In genomic region chr17:68592004-68592403, GRCh38 we compare ENCODE assay signal across 16 cellular contexts. TPM values are rescaled to one million over a fixed set of nuclear protein-coding genes. Genes with fewer than 3 reads are reported as not detected.
DNase-seq lines count a peak whose midpoint lies in the region; FAIRE-seq and TF ChIP-seq lines count a peak whose summit lies in the region.
"Had no signal": no experiment of that assay in that cellular context is flagged by ENCODE, and none has a peak within 500 bp of the region (broad histone marks: within the 10 kb centered on the region; RNA-seq: fewer than 3 reads in every experiment).

No MANE protein-coding gene starts in this region.

- no peaks in the 10 kb centered on the region for H4K20me1 ChIP-seq in H1 (replicated peaks in 1 of 2; ENCODE audit: control insufficient read depth in 1 of 2, insufficient read depth in 2 of 2, low read length in 2 of 2)

- H3K9ac ChIP-seq in H1 (replicated peaks in 1 of 4; ENCODE audit: extremely low read depth in 1 of 4, low read depth in 3 of 4, low read length in 3 of 4) (no peak overlapping the region; a peak in 1 of 7 replicates), mesenchymal stem cell (ENCODE audit: low read length) (peak overlapping the region; percentile 73)

- no peak overlapping the region for H3K56ac ChIP-seq in H1 (replicated peaks; ENCODE audit: insufficient read length, low read depth, low read length)

- H3K9me3 ChIP-seq in left ventricle myocardium inferior (replicated peaks) (peaks cover 6% of the 10 kb centered on the region), right atrium auricular region (no peaks in the 10 kb centered on the region), H1 (ENCODE audit: insufficient read depth in 2 of 2, low read depth in 1 of 2, low read length in 1 of 2) (peaks cover 0 to 6% of the 10 kb centered on the region in 2 experiments; a peak in 1 of 4 replicates), mesenchymal stem cell (ENCODE audit: control insufficient read depth, low read length) (peaks cover 15% of the 10 kb centered on the region), vagina (no peaks in the 10 kb centered on the region), esophagus squamous epithelium (no peaks in the 10 kb centered on the region)

- H4K91ac ChIP-seq in H1 (replicated peaks; ENCODE audit: insufficient read length, low read length) (no peak overlapping the region), mesenchymal stem cell (ENCODE audit: low read length) (no peak overlapping the region)

- no peak for TF ChIP-seq EP300 in H1 (IDR thresholded peaks at IDR 0.05; ENCODE audit: borderline replicate concordance in 1 of 2, low read depth in 2 of 2, low read length in 2 of 2)

- H2BK120ac ChIP-seq in H1 (replicated peaks; ENCODE audit: low read depth, low read length) (no peak overlapping the region), mesenchymal stem cell (ENCODE audit: low read depth, low read length) (no peak overlapping the region)

- H2BK12ac ChIP-seq in H1 (ENCODE audit: low read depth, low read length) (no peak overlapping the region), mesenchymal stem cell (ENCODE audit: low read length in 2 of 2) (no peak overlapping the region)

- H2BK5ac ChIP-seq in H1 (ENCODE audit: low read depth, low read length) = no peak overlapping the region
- H2BK5ac ChIP-seq in mesenchymal stem cell (ENCODE audit: low read depth, low read length, poor library complexity, severe bottlenecking) = no peak overlapping the region

- H3K79me1 ChIP-seq in H1 (ENCODE audit: low read depth, low read length) = no peaks in the 10 kb centered on the region
- H3K79me1 ChIP-seq in mesenchymal stem cell (replicated peaks; ENCODE audit: low read length, poor library complexity, severe bottlenecking) = no peaks in the 10 kb centered on the region

- no peak for TF ChIP-seq POLR2A in H1 (IDR thresholded peaks at IDR 0.05; ENCODE audit: control extremely low read depth in 1 of 2, low read depth in 2 of 2, low read length in 2 of 2)
- TF ChIP-seq POLR2A in vagina (IDR thresholded peaks at IDR 0.05) = no peak
- no peak for TF ChIP-seq POLR2A in esophagus squamous epithelium (IDR thresholded peaks at IDR 0.05)

- in situ Hi-C loops in ACHN (cut with HindIII; ENCODE audit: low pct_ligation_motif_present, low pct_unique_long_range_greater_than_20kb, low sequenced_read_pairs) = no loop called here

- H2AFZ ChIP-seq in H1 (ENCODE audit: low read length) = no peak overlapping the region
- H2AFZ ChIP-seq in mesenchymal stem cell (ENCODE audit: low read depth, low read length) = no peak overlapping the region

- H3K4me3 ChIP-seq in left ventricle myocardium inferior (no peak overlapping the region), right atrium auricular region (no peak overlapping the region), H1 (ENCODE audit: extremely low read depth in 1 of 4, insufficient read depth in 2 of 4, low read depth in 3 of 4, low read length in 4 of 4) (peak overlapping the region in 1 of 4 experiments; percentile 39; a peak in 2 of 8 replicates), mesenchymal stem cell (ENCODE audit: insufficient read depth in 1 of 2, low read depth in 1 of 2, low read length in 2 of 2) (peak overlapping the region in 1 of 2 experiments; percentile 54), vagina (no peak overlapping the region), esophagus squamous epithelium (no peak overlapping the region)
- H3K4me3 ChIP-seq: GM12878 had no signal

- H3K4me1 ChIP-seq in left ventricle myocardium inferior (peaks cover 35% of the 10 kb centered on the region), right atrium auricular region (peaks cover 0 to 14% of the 10 kb centered on the region in 2 donors), H1 (replicated peaks in 1 of 4; ENCODE audit: control insufficient read depth in 3 of 4, insufficient read depth in 4 of 4, low read length in 3 of 4) (peaks cover 0 to 5% (median 1%) of the 10 kb centered on the region in 4 experiments; a peak in 3 of 7 replicates), mesenchymal stem cell (ENCODE audit: control insufficient read depth, insufficient read depth, low read depth, low read length) (no peaks in the 10 kb centered on the region), vagina (peaks cover 65% of the 10 kb centered on the region), esophagus squamous epithelium (peaks cover 13 to 32% (median 26%) of the 10 kb centered on the region in 3 donors)

- H3K14ac ChIP-seq in H1 (ENCODE audit: insufficient read length) (no peak overlapping the region), mesenchymal stem cell (ENCODE audit: low read length in 2 of 2) (no peak overlapping the region)

- H4K5ac ChIP-seq in H1 (ENCODE audit: insufficient read length, low read depth, low read length) = no peak overlapping the region

- no peak overlapping the region for H2BK15ac ChIP-seq in H1 (ENCODE audit: low read length)
- H2BK15ac ChIP-seq in mesenchymal stem cell (ENCODE audit: low read depth, poor library complexity, severe bottlenecking) = no peak overlapping the region

- no peak for FAIRE-seq in H1 (lab: Jason Lieb, UNC)
- FAIRE-seq: GM12878, HTR-8/SVneo had no signal

- H4K8ac ChIP-seq in H1 (ENCODE audit: extremely low read depth, insufficient read depth, low read length) = no peak overlapping the region
- no peak overlapping the region for H4K8ac ChIP-seq in mesenchymal stem cell (ENCODE audit: low read length)

- H3K4me2 ChIP-seq in H1 (ENCODE audit: insufficient read depth in 1 of 2, low read depth in 2 of 2, low read length in 2 of 2) = peak overlapping the region; percentile 16 to 38; a peak in 3 of 4 replicates
- no peak overlapping the region for H3K4me2 ChIP-seq in mesenchymal stem cell (ENCODE audit: low read length, poor library complexity, severe bottlenecking)

- H3K18ac ChIP-seq in H1 (ENCODE audit: extremely low read depth, low read length) = no peak overlapping the region
- H3K18ac ChIP-seq in mesenchymal stem cell (ENCODE audit: low read depth in 1 of 2, low read length in 2 of 2) = no peak overlapping the region

- no peaks in the 10 kb centered on the region for H3K36me3 ChIP-seq in left ventricle myocardium inferior
- no peaks in the 10 kb centered on the region for H3K36me3 ChIP-seq in right atrium auricular region
- peaks cover 0 to 39% (median 5%) of the 10 kb centered on the region in 4 experiments; a peak in 3 of 8 replicates for H3K36me3 ChIP-seq in H1 (ENCODE audit: control insufficient read depth in 2 of 4, insufficient read depth in 4 of 4, low read length in 3 of 4)
- peaks cover 0 to 80% of the 10 kb centered on the region in 2 experiments for H3K36me3 ChIP-seq in mesenchymal stem cell (ENCODE audit: control insufficient read depth in 1 of 2, insufficient read depth in 2 of 2, low read depth in 1 of 2, low read length in 2 of 2)
- no peaks in the 10 kb centered on the region for H3K36me3 ChIP-seq in vagina
- H3K36me3 ChIP-seq in esophagus squamous epithelium = no peaks in the 10 kb centered on the region

- intact Hi-C loops in left ventricle myocardium inferior (cut with micrococcal nuclease) = no loop called here
- intact Hi-C loops in vagina (cut with DNase I) = no loop called here
- intact Hi-C loops in esophagus squamous epithelium (cut with DNase I) = no loop called here

- H2AK5ac ChIP-seq in H1 (ENCODE audit: low read depth, low read length) (no peak overlapping the region), mesenchymal stem cell (ENCODE audit: low read length, severe bottlenecking) (no peak overlapping the region)

- no peaks in the 10 kb centered on the region; a peak in 1 of 4 replicates for H3K79me2 ChIP-seq in H1 (ENCODE audit: control insufficient read depth in 1 of 2, insufficient read depth in 2 of 2, low read length in 2 of 2)

- no peak overlapping the region for H2BK20ac ChIP-seq in H1 (ENCODE audit: low read length)

- CTCF ChIA-PET in H1 (lab: Charles Lee; ENCODE audit: partially characterized antibody) = interaction anchor here (1.0 to 2.1 kb wide), 5 partner anchors 10 to 128 kb away, joined by 3 to 8 read pairs (median 3); partner anchors contain the start of gene FAM20A

- H3K23me2 ChIP-seq in H1 (ENCODE audit: low read depth, low read length) = no peaks in the 10 kb centered on the region

- DNase-seq in left ventricle myocardium inferior (no peak), right atrium auricular region (ENCODE audit: low spot score) (no peak), H1 (ENCODE audit: low read depth in 1 of 2, low spot score in 2 of 2) (no peak), mesenchymal stem cell (no peak), vagina (ENCODE audit: extremely low spot score in 2 of 2) (no peak), ACHN (no peak), esophagus squamous epithelium (lab: John Stamatoyannopoulos, UW) (no peak)
- DNase-seq in activated CD4-positive, alpha-beta T cell treated with anti-CD3 and anti-CD28 coated beads for 4 hours = no peak
- DNase-seq: 8988T; CD4-positive, CD25-positive, alpha-beta regulatory T cell; NCI-H1436 treated with DMSO at 0.1 percent for 48 hours; NCI-H2107; NCI-H226; NK-92 treated with Interleukin-12 subunit alpha and Interleukin-12 subunit beta, amount 100 ng/mL, for 24 hours had no signal

- TF ChIP-seq RAD21 in H1 (IDR thresholded peaks at IDR 0.05 in 1 of 2, conservative IDR thresholded peaks at IDR 0.05 in 1 of 2; ENCODE audit: low read depth in 2 of 2, low read length in 2 of 2) = no peak

- POLR2A ChIA-PET in H1 (lab: Charles Lee; ENCODE audit: partially characterized antibody) = interaction anchor here (1.3 to 1.7 kb wide), 3 partner anchors 8 to 49 kb away, joined by 4 to 5 read pairs (median 4); partner anchors contain the start of gene FAM20A

- 89% methylated on average over 2 of the region's 2 CpGs; no CpG with 5 or more reads in 1 of the 2 experiments for WGBS in H1 (ENCODE audit: extremely low coverage in 1 of 2, insufficient coverage in 1 of 2, insufficient read length in 1 of 2, insufficient replicate concordance in 2 of 2, low coverage in 1 of 2, low lambda C conversion rate in 2 of 2, missing lambda C conversion rate in 1 of 2), 2 experiments
- 78% methylated on average over 2 of the region's 2 CpGs for WGBS in mesenchymal stem cell
- WGBS in esophagus squamous epithelium, 2 donors = 61 to 75% methylated on average over 2 of the region's 2 CpGs

- TF ChIP-seq CTCF in left ventricle myocardium inferior (IDR thresholded peaks at IDR 0.05; ENCODE audit: borderline replicate concordance) = no peak
- TF ChIP-seq CTCF in right atrium auricular region (IDR thresholded peaks at IDR 0.05) = no peak
- TF ChIP-seq CTCF in H1 (IDR thresholded peaks at IDR 0.05; ENCODE audit: control extremely low read depth in 1 of 3, insufficient read depth in 1 of 3, low read depth in 1 of 3, low read length in 3 of 3) = no peak
- TF ChIP-seq CTCF in vagina (IDR thresholded peaks at IDR 0.05) = no peak
- no peak for TF ChIP-seq CTCF in esophagus squamous epithelium (IDR thresholded peaks at IDR 0.05)

- H3K4ac ChIP-seq in H1 (replicated peaks; ENCODE audit: insufficient read length, low read depth, low read length) (no peak overlapping the region), mesenchymal stem cell (ENCODE audit: low read depth in 1 of 2, low read length in 2 of 2) (no peak overlapping the region)

- peak overlapping the region; percentile 4 for H3K27ac ChIP-seq in left ventricle myocardium inferior (replicated peaks)
- H3K27ac ChIP-seq in right atrium auricular region = no peak overlapping the region
- no peak overlapping the region for H3K27ac ChIP-seq in H1 (ENCODE audit: low read depth, low read length)
- H3K27ac ChIP-seq in mesenchymal stem cell (ENCODE audit: low read length, poor library complexity, severe bottlenecking) = no peak overlapping the region
- peak overlapping the region; percentile 46 for H3K27ac ChIP-seq in vagina
- peak overlapping the region in 1 of 4 donors; percentile 1 for H3K27ac ChIP-seq in esophagus squamous epithelium

- H3K23ac ChIP-seq in H1 (ENCODE audit: insufficient read length) (no peak overlapping the region), mesenchymal stem cell (ENCODE audit: low read length in 2 of 2) (no peak overlapping the region)

- no peaks in the 10 kb centered on the region for H3K27me3 ChIP-seq in left ventricle myocardium inferior (ENCODE audit: low read depth)
- no peaks in the 10 kb centered on the region for H3K27me3 ChIP-seq in right atrium auricular region
- no peaks in the 10 kb centered on the region for H3K27me3 ChIP-seq in H1 (replicated peaks in 1 of 4; ENCODE audit: control insufficient read depth in 3 of 4, extremely low read depth in 1 of 4, insufficient read depth in 3 of 4, low read length in 3 of 4)
- H3K27me3 ChIP-seq in mesenchymal stem cell (ENCODE audit: control insufficient read depth in 1 of 2, insufficient read depth in 1 of 2, low read length in 2 of 2) = peaks cover 0 to 51% of the 10 kb centered on the region in 2 experiments
- no peaks in the 10 kb centered on the region for H3K27me3 ChIP-seq in vagina
- no peaks in the 10 kb centered on the region for H3K27me3 ChIP-seq in esophagus squamous epithelium

RNA-seq across cellular contexts. Expression of gene FAM20A, which starts 9.2 kb away (rescaled TPM):
- 2.9 TPM for total RNA-seq in left ventricle myocardium inferior
- total RNA-seq in right atrium auricular region = 1 to 10 TPM; 2.5 to 4.4 TPM
- total RNA-seq in H1 (2021; fragmentation: NEBNext Ultra II Directional; extraction: Animal tissue kit (Norgen Biotek cat#: 25700)) = 3.5 and 3.6 TPM in 2 replicates
- polyA plus RNA-seq in H1 (2011; rRNA removed) = 11.9 and 13.8 TPM in 2 replicates
- 13.6 TPM for polyA plus RNA-seq in H1 (2011; cell fraction: cytosol; rRNA removed)
- 49.4 TPM for polyA plus RNA-seq in H1 (2011; cell fraction: nucleus; rRNA removed)
- 9.6 to 13.6 TPM (median 12.0 TPM) in 4 replicates for polyA plus RNA-seq in H1 (2012, experiment 1 of 2)
- 4.5 TPM for polyA plus RNA-seq in H1 (2012, experiment 2 of 2)
- 1.1 TPM for polyA plus RNA-seq in H1 (2013, experiment 1 of 2)
- 0.57 TPM for polyA plus RNA-seq in H1 (2013, experiment 2 of 2)
- polyA minus RNA-seq in H1 (2011; rRNA and poly(A)+ RNA removed) = 15.2 TPM in 2 replicates
- 7.3 TPM for polyA minus RNA-seq in H1 (2011; cell fraction: cytosol; rRNA and poly(A)+ RNA removed)
- polyA minus RNA-seq in H1 (2011; cell fraction: nucleus; rRNA and poly(A)+ RNA removed) = 19.7 TPM
- 0.37 TPM for polyA plus RNA-seq in mesenchymal stem cell (2013, experiment 1 of 2)
- polyA plus RNA-seq in mesenchymal stem cell (2013, experiment 2 of 2) = 0.44 TPM
- 16.2 TPM for total RNA-seq in vagina
- 10 to 100 TPM in 1 of 4 donors, 1 to 10 TPM in 3; 4.0 to 15.3 (median 7.8) TPM for total RNA-seq in esophagus squamous epithelium
- total RNA-seq: CD4-positive, CD25-positive, alpha-beta regulatory T cell; GM12878 had no signal

Comparison
In these comparisons a context has a peak if more than half of its experiments do, and no peak if none do; other contexts are left out.
1. H3K27ac ChIP-seq: peak in left ventricle myocardium inferior (single experiment) and vagina (single experiment); none in right atrium auricular region (0 of 2), H1 (single experiment) and mesenchymal stem cell (single experiment).